8 cellular contexts compared by ENCODE assay signal in genomic region chr2:233711312-233712008, GRCh38. TPM values are rescaled to one million over a fixed set of nuclear protein-coding genes. Genes with fewer than 3 reads are reported as not detected.
A peak's percentile ranks its signal among the peaks of the same experiment; 100 is the strongest.
DNase-seq lines count a peak whose midpoint lies in the region; ATAC-seq and TF ChIP-seq lines count a peak whose summit lies in the region.

No MANE protein-coding gene starts in this region.

- no peak overlapping the region for H3K14ac ChIP-seq in mesenchymal stem cell (ENCODE audit: low read length in 2 of 2)

- H3K4ac ChIP-seq in mesenchymal stem cell (ENCODE audit: low read depth in 1 of 2, low read length in 2 of 2) = no peak overlapping the region

- ATAC-seq in HG02798 (IDR thresholded peaks at IDR 0.05; ENCODE audit: poor library complexity, unreplicated experiment) = peak; percentile 68
- peak; percentile 70 for ATAC-seq in activated CD8-positive, alpha-beta T cell treated with anti-CD3 and anti-CD28 coated beads for 36 hours
- ATAC-seq in HG02973 (IDR thresholded peaks at IDR 0.05; ENCODE audit: unreplicated experiment) = no peak

- WGBS in mesenchymal stem cell = 49% methylated on average over 10 of the region's 11 CpGs

- H3K4me1 Mint-ChIP-seq in activated CD8-positive, alpha-beta T cell treated with anti-CD3 and anti-CD28 coated beads for 36 hours (ENCODE audit: low read depth) = peaks cover 9% of the 10 kb centered on the region

- H4K91ac ChIP-seq in mesenchymal stem cell (ENCODE audit: low read length) = no peak overlapping the region

- H2AFZ ChIP-seq in mesenchymal stem cell (ENCODE audit: low read depth, low read length) = no peak overlapping the region

- peak overlapping the region in 1 of 2 experiments; percentile 61 for H2BK12ac ChIP-seq in mesenchymal stem cell (ENCODE audit: low read length in 2 of 2)

- H3K4me2 ChIP-seq in mesenchymal stem cell (ENCODE audit: low read length, poor library complexity, severe bottlenecking) = no peak overlapping the region

- no peaks in the 10 kb centered on the region for H3K79me1 ChIP-seq in mesenchymal stem cell (replicated peaks; ENCODE audit: low read length, poor library complexity, severe bottlenecking)

- H3K27me3 Mint-ChIP-seq in activated CD8-positive, alpha-beta T cell treated with anti-CD3 and anti-CD28 coated beads for 36 hours = peaks cover 8% of the 10 kb centered on the region

- H3K4me3 Mint-ChIP-seq in activated CD8-positive, alpha-beta T cell treated with anti-CD3 and anti-CD28 coated beads for 36 hours = no peak overlapping the region

- H3K27me3 ChIP-seq in mesenchymal stem cell (ENCODE audit: control insufficient read depth in 1 of 2, insufficient read depth in 1 of 2, low read length in 2 of 2) = peaks cover 0 to 22% of the 10 kb centered on the region in 2 experiments

- no peak overlapping the region for H3K27ac ChIP-seq in mesenchymal stem cell (ENCODE audit: low read length, poor library complexity, severe bottlenecking)

- TF ChIP-seq CTCF in activated CD8-positive, alpha-beta T cell treated with anti-CD3 and anti-CD28 coated beads for 36 hours (IDR thresholded peaks at IDR 0.05) = peak; percentile 89

- no peaks in the 10 kb centered on the region for H3K36me3 ChIP-seq in mesenchymal stem cell (ENCODE audit: control insufficient read depth in 1 of 2, insufficient read depth in 2 of 2, low read depth in 1 of 2, low read length in 2 of 2)

- no peak overlapping the region for H3K27ac Mint-ChIP-seq in activated CD8-positive, alpha-beta T cell treated with anti-CD3 and anti-CD28 coated beads for 36 hours

- no peak overlapping the region for H2BK120ac ChIP-seq in mesenchymal stem cell (ENCODE audit: low read depth, low read length)

- no peaks in the 10 kb centered on the region for H3K9me3 Mint-ChIP-seq in activated CD8-positive, alpha-beta T cell treated with anti-CD3 and anti-CD28 coated beads for 36 hours

- H3K18ac ChIP-seq in mesenchymal stem cell (ENCODE audit: low read depth in 1 of 2, low read length in 2 of 2) = no peak overlapping the region

- POLR2A ChIA-PET in activated CD8-positive, alpha-beta T cell treated with anti-CD3 and anti-CD28 coated beads for 36 hours (lab: Charles Lee) = no interaction called here

- H3K9ac ChIP-seq in mesenchymal stem cell (ENCODE audit: low read length) = no peak overlapping the region

- H4K8ac ChIP-seq in mesenchymal stem cell (ENCODE audit: low read length) = no peak overlapping the region

- no peak overlapping the region for H2BK5ac ChIP-seq in mesenchymal stem cell (ENCODE audit: low read depth, low read length, poor library complexity, severe bottlenecking)

- H3K36me3 Mint-ChIP-seq in activated CD8-positive, alpha-beta T cell treated with anti-CD3 and anti-CD28 coated beads for 36 hours (ENCODE audit: low read depth) = no peaks in the 10 kb centered on the region

- H2BK15ac ChIP-seq in mesenchymal stem cell (ENCODE audit: low read depth, poor library complexity, severe bottlenecking) = no peak overlapping the region

- H3K4me1 ChIP-seq in mesenchymal stem cell (ENCODE audit: control insufficient read depth, insufficient read depth, low read depth, low read length) = peaks cover 9% of the 10 kb centered on the region

- no peak overlapping the region for H3K23ac ChIP-seq in mesenchymal stem cell (ENCODE audit: low read length in 2 of 2)

- H3K4me3 ChIP-seq in mesenchymal stem cell (ENCODE audit: insufficient read depth in 1 of 2, low read depth in 1 of 2, low read length in 2 of 2) = no peak overlapping the region

- no peaks in the 10 kb centered on the region for H3K9me3 ChIP-seq in mesenchymal stem cell (ENCODE audit: control insufficient read depth, low read length)

- peak overlapping the region; percentile 72 for H2AK5ac ChIP-seq in mesenchymal stem cell (ENCODE audit: low read length, severe bottlenecking)

- intact Hi-C loops in activated CD8-positive, alpha-beta T cell treated with anti-CD3 and anti-CD28 coated beads for 36 hours (cut with micrococcal nuclease) = no loop called here

- CTCF ChIA-PET in activated CD8-positive, alpha-beta T cell treated with anti-CD3 and anti-CD28 coated beads for 36 hours (lab: Charles Lee) = interaction anchor here (0.7 to 1.5 kb wide), 9 partner anchors 10 to 279 kb away, joined by 3 to 5 read pairs (median 3); no protein-coding TSS in a partner anchor

- DNase-seq in DMS153 treated with DMSO at 0.1 percent for 48 hours (lab: John Stamatoyannopoulos, UW; ENCODE audit: unreplicated experiment) (peak; percentile 73), NCI-H69 (lab: John Stamatoyannopoulos, UW) (peak; percentile 67), mesenchymal stem cell (peak; percentile 68)
- DNase-seq in activated CD8-positive, alpha-beta T cell treated with anti-CD3 and anti-CD28 coated beads for 36 hours = peak; percentile 80
- peak; percentile 35 for DNase-seq in effector CD8-positive, alpha-beta T cell (lab: John Stamatoyannopoulos, UW)
- DNase-seq in stimulated activated CD8-positive, alpha-beta memory T cell treated with anti-CD3 and anti-CD28 coated beads, Interleukin-15, amount 100 ng/mL, for 48 hours (ENCODE audit: low read depth in 2 of 2) = peak; percentile 28 to 32

RNA-seq across cellular contexts. Expression of gene UGT1A5, which starts 1.2 kb away (rescaled TPM):
- not detected for total RNA-seq in activated CD8-positive, alpha-beta T cell treated with anti-CD3 and anti-CD28 coated beads for 36 hours
- not detected for polyA plus RNA-seq in mesenchymal stem cell (2013, experiment 1 of 2)
- polyA plus RNA-seq in mesenchymal stem cell (2013, experiment 2 of 2) = not detected

RNA-seq across cellular contexts. Expression of gene UGT1A4, which starts 7.1 kb away (rescaled TPM):
- not detected for total RNA-seq in activated CD8-positive, alpha-beta T cell treated with anti-CD3 and anti-CD28 coated beads for 36 hours
- not detected for polyA plus RNA-seq in mesenchymal stem cell (2013, experiment 1 of 2)
- not detected for polyA plus RNA-seq in mesenchymal stem cell (2013, experiment 2 of 2)

RNA-seq across cellular contexts. Expression of gene UGT1A3, which starts 17.4 kb away (rescaled TPM):
- total RNA-seq in activated CD8-positive, alpha-beta T cell treated with anti-CD3 and anti-CD28 coated beads for 36 hours = not detected
- polyA plus RNA-seq in mesenchymal stem cell (2013, experiment 1 of 2) = not detected
- not detected for polyA plus RNA-seq in mesenchymal stem cell (2013, experiment 2 of 2)

RNA-seq across cellular contexts. Expression of gene UGT1A6, which starts 18.8 kb away (rescaled TPM):
- not detected for total RNA-seq in activated CD8-positive, alpha-beta T cell treated with anti-CD3 and anti-CD28 coated beads for 36 hours
- not detected for polyA plus RNA-seq in mesenchymal stem cell (2013, experiment 1 of 2)
- polyA plus RNA-seq in mesenchymal stem cell (2013, experiment 2 of 2) = not detected

RNA-seq across cellular contexts. Expression of gene UGT1A7, which starts 29.8 kb away (rescaled TPM):
- not detected for total RNA-seq in activated CD8-positive, alpha-beta T cell treated with anti-CD3 and anti-CD28 coated beads for 36 hours
- polyA plus RNA-seq in mesenchymal stem cell (2013, experiment 1 of 2) = 0.01 TPM
- polyA plus RNA-seq in mesenchymal stem cell (2013, experiment 2 of 2) = not detected

Comparison
In these comparisons a context has a peak if more than half of its experiments do, and no peak if none do; other contexts are left out.
1. DNase-seq: peak in every context shown above with its lines; median percentile 80 in activated CD8-positive, alpha-beta T cell treated with anti-CD3 and anti-CD28 coated beads for 36 hours; 73 in DMS153 treated with DMSO at 0.1 percent for 48 hours; 68 in mesenchymal stem cell; 67 in NCI-H69; 35 in effector CD8-positive, alpha-beta T cell; 30 in stimulated activated CD8-positive, alpha-beta memory T cell treated with anti-CD3 and anti-CD28 coated beads, Interleukin-15, amount 100 ng/mL, for 48 hours.